ENCODE assay signal across 9 cellular contexts in genomic region chr2:167264380-167264779, GRCh38. TPM values are rescaled to one million over a fixed set of nuclear protein-coding genes. Genes with fewer than 3 reads are reported as not detected.
DNase-seq lines count a peak whose midpoint lies in the region; FAIRE-seq and TF ChIP-seq lines count a peak whose summit lies in the region.
"Had no signal": no experiment of that assay in that cellular context is flagged by ENCODE, and none has a peak within 500 bp of the region (broad histone marks: within the 10 kb centered on the region; RNA-seq: fewer than 3 reads in every experiment).

No MANE protein-coding gene starts in this region.

- H3K9ac ChIP-seq in endothelial cell of umbilical vein (replicated peaks; ENCODE audit: extremely low read depth, insufficient read depth, low read length): no peak overlapping the region

- TF ChIP-seq CTCF in endothelial cell of umbilical vein (IDR thresholded peaks at IDR 0.05; ENCODE audit: extremely low read depth in 1 of 2, insufficient read depth in 1 of 2, low read depth in 1 of 2, low read length in 2 of 2) (no peak), stomach (IDR thresholded peaks at IDR 0.05) (no peak)

- TF ChIP-seq POLR2A in endothelial cell of umbilical vein (IDR thresholded peaks at IDR 0.05; ENCODE audit: low read depth, low read length): no peak
- no peak for TF ChIP-seq POLR2A in stomach (IDR thresholded peaks at IDR 0.05)

- peak; percentile 1 for DNase-seq in NCI-H1092 treated with DMSO at 0.1 percent for 48 hours (lab: John Stamatoyannopoulos, UW)
- DNase-seq in NCI-H1092 (lab: John Stamatoyannopoulos, UW): no peak
- DNase-seq in NCI-H524 (lab: John Stamatoyannopoulos, UW): peak; percentile 16 to 48
- peak; percentile 25 for DNase-seq in endothelial cell of umbilical vein (ENCODE audit: low read depth, low spot score)
- DNase-seq in posterior cingulate gyrus: peak in 9 of 10 donors; percentile 11 to 90 (median 48)
- DNase-seq in stomach: no peak
- no peak for DNase-seq in AG08396 (ENCODE audit: low spot score)
- no peak for DNase-seq in DMS79 (lab: John Stamatoyannopoulos, UW)

- intact Hi-C loops in endothelial cell of umbilical vein (cut with micrococcal nuclease) (loop anchor here (1.0 kb wide), 2 partner anchors 286 to 854 kb away; no protein-coding TSS in a partner anchor), posterior cingulate gyrus (cut with DNase I) (no loop called here), stomach (cut with DNase I; ENCODE audit: low total_unique reads) (no loop called here)

- no peaks in the 10 kb centered on the region for H3K4me1 ChIP-seq in endothelial cell of umbilical vein (ENCODE audit: control insufficient read depth, extremely low read depth, insufficient read depth, low read length)
- no peaks in the 10 kb centered on the region for H3K4me1 ChIP-seq in stomach

- no peaks in the 10 kb centered on the region for H3K27me3 ChIP-seq in endothelial cell of umbilical vein (ENCODE audit: control insufficient read depth in 2 of 2, insufficient read depth in 2 of 2, low read length in 2 of 2)
- H3K27me3 ChIP-seq in stomach: no peaks in the 10 kb centered on the region

- no peak overlapping the region for H3K4me2 ChIP-seq in endothelial cell of umbilical vein (ENCODE audit: insufficient read depth, low read length)

- dilution Hi-C loops in endothelial cell of umbilical vein (cut with MboI; ENCODE audit: extremely low pct_ligation_motif_present, low sequenced_read_pairs): no loop called here

- CTCF ChIA-PET in endothelial cell of umbilical vein (lab: Charles Lee): interaction anchor here (0.7 to 1.8 kb wide), 11 partner anchors 8 to 855 kb away, joined by 3 to 57 read pairs (median 5); no protein-coding TSS in a partner anchor

- H3K9me3 ChIP-seq in endothelial cell of umbilical vein (replicated peaks; ENCODE audit: control insufficient read depth, insufficient read depth, low read length) (no peaks in the 10 kb centered on the region), stomach (peaks cover 0 to 20% (median 10%) of the 10 kb centered on the region in 4 donors)

- POLR2A ChIA-PET in endothelial cell of umbilical vein (lab: Charles Lee): no interaction called here

- H3K9me1 ChIP-seq in endothelial cell of umbilical vein (replicated peaks; ENCODE audit: control insufficient read depth, extremely low read depth, insufficient read depth, low read length): no peaks in the 10 kb centered on the region

- H2AFZ ChIP-seq in endothelial cell of umbilical vein (ENCODE audit: low read depth, low read length): no peak overlapping the region

- H3K4me3 ChIP-seq in endothelial cell of umbilical vein (replicated peaks in 1 of 3; ENCODE audit: insufficient read depth in 1 of 3, low read depth in 1 of 3, low read length in 3 of 3) (no peak overlapping the region), stomach (no peak overlapping the region)

- H3K36me3 ChIP-seq in endothelial cell of umbilical vein (ENCODE audit: control insufficient read depth in 2 of 2, extremely low read depth in 1 of 2, insufficient read depth in 2 of 2, low read length in 2 of 2): no peaks in the 10 kb centered on the region
- no peaks in the 10 kb centered on the region for H3K36me3 ChIP-seq in stomach

- no peak for TF ChIP-seq EP300 in stomach (IDR thresholded peaks at IDR 0.05)

- H3K27ac ChIP-seq in endothelial cell of umbilical vein (ENCODE audit: insufficient read depth, low read depth, low read length) (no peak overlapping the region), stomach (no peak overlapping the region)

- FAIRE-seq in endothelial cell of umbilical vein (lab: Jason Lieb, UNC): no peak
- FAIRE-seq: A204.1 had no signal

- no TSS peak for BruUV-seq in endothelial cell of umbilical vein (replicated peaks; lab: Mats Ljungman, UMichigan)

- WGBS in stomach, 5 donors: 79 to 89% (median 82%) methylated on average over 5 of the region's 5 CpGs

- no peaks in the 10 kb centered on the region for H3K79me2 ChIP-seq in endothelial cell of umbilical vein (ENCODE audit: control insufficient read depth, insufficient read depth, low read length)

- H4K20me1 ChIP-seq in endothelial cell of umbilical vein (replicated peaks; ENCODE audit: control insufficient read depth, extremely low read depth, insufficient read depth, low read length): no peaks in the 10 kb centered on the region

TF ChIP-seq in endothelial cell of umbilical vein, 7 proteins besides CTCF, POLR2A, EP300 and RAD21:
- TF ChIP-seq GATA2 (IDR thresholded peaks at IDR 0.05; ENCODE audit: insufficient read depth, insufficient read length, low read depth, low read length): no peak
- no peak for TF ChIP-seq FOS (IDR thresholded peaks at IDR 0.05; ENCODE audit: borderline replicate concordance, insufficient read depth, low read length)
- TF ChIP-seq MYC (IDR thresholded peaks at IDR 0.05; ENCODE audit: low read depth, low read length): no peak
- no peak for TF ChIP-seq POLR2AphosphoS5 (IDR thresholded peaks at IDR 0.05; ENCODE audit: insufficient read depth, low read depth, low read length)
- no peak for TF ChIP-seq JUN (IDR thresholded peaks at IDR 0.05; ENCODE audit: borderline replicate concordance, insufficient read depth, insufficient read length, low read depth)
- TF ChIP-seq EZH2 (IDR thresholded peaks at IDR 0.05; ENCODE audit: borderline replicate concordance, low read depth, low read length, severe bottlenecking): no peak
- TF ChIP-seq MAX (IDR thresholded peaks at IDR 0.05; ENCODE audit: insufficient read depth, insufficient read length): no peak
TF ChIP-seq in endothelial cell of umbilical vein: peak in this region for 0.

RNA-seq across cellular contexts. Expression of gene B3GALT1, which starts 28.4 kb away (rescaled TPM):
- total RNA-seq in endothelial cell of umbilical vein (not detected in 2 replicates), stomach (under 1 TPM in 2 of 5 donors, not detected in 3; 0.29 to 0.55 TPM)
- polyA plus RNA-seq in endothelial cell of umbilical vein (0.02 TPM in 1 of 2 replicates, not detected in the other), stomach (under 1 TPM in 1 of 3 donors, not detected in 2; 0.05 TPM)
- not detected in 2 replicates for polyA plus RNA-seq in endothelial cell of umbilical vein (2011; cell fraction: cytosol; rRNA removed)
- polyA plus RNA-seq in endothelial cell of umbilical vein (2011; cell fraction: nucleus; rRNA removed): not detected in 2 replicates
- polyA plus RNA-seq in endothelial cell of umbilical vein (2012): 0.04 TPM in 1 of 2 replicates, not detected in the other
- 0.04 and 0.07 TPM in 2 replicates for polyA minus RNA-seq in endothelial cell of umbilical vein
- not detected for polyA minus RNA-seq in endothelial cell of umbilical vein (2011; cell fraction: cytosol; rRNA and poly(A)+ RNA removed)
- polyA minus RNA-seq in endothelial cell of umbilical vein (2011; cell fraction: nucleus; rRNA and poly(A)+ RNA removed): 0.10 and 0.19 TPM in 2 replicates

Comparison
In these comparisons a context has a peak if more than half of its experiments do, and no peak if none do; other contexts are left out.
1. DNase-seq: peak in NCI-H1092 treated with DMSO at 0.1 percent for 48 hours (single experiment), NCI-H524 (2 of 2), endothelial cell of umbilical vein (single experiment) and posterior cingulate gyrus (9 of 10); none in NCI-H1092 (single experiment), stomach (single experiment), AG08396 (single experiment) and DMS79 (single experiment).